In genomic region chr2:15050483-15050882, GRCh38 we compare ENCODE assay signal across 15 cellular contexts.
DNase-seq lines count a peak whose midpoint lies in the region; TF ChIP-seq lines count a peak whose summit lies in the region.
"Had no signal": no experiment of that assay in that cellular context is flagged by ENCODE, and none has a peak within 500 bp of the region (broad histone marks: within the 10 kb centered on the region; RNA-seq: fewer than 3 reads in every experiment).

No MANE protein-coding gene starts in this region.

- CTCF ChIA-PET in CD4-positive, alpha-beta memory T cell (lab: Charles Lee; ENCODE audit: partially characterized antibody): interaction anchor here (1.3 kb wide), 1 partner anchor 11 kb away, joined by 3 read pairs; no protein-coding TSS in a partner anchor
- CTCF ChIA-PET in activated CD4-positive, alpha-beta memory T cell treated with anti-CD3 and anti-CD28 coated beads, Interleukin-2, amount 10 ng/mL, durations not matched to agents 7 days and 5 days (lab: Charles Lee): no interaction called here

- no peaks in the 10 kb centered on the region for H3K4me1 ChIP-seq in esophagus muscularis mucosa
- no peaks in the 10 kb centered on the region for H3K4me1 ChIP-seq in CD4-positive, alpha-beta memory T cell (ENCODE audit: insufficient read depth, low read length)
- no peaks in the 10 kb centered on the region for H3K4me1 ChIP-seq in ovary (ENCODE audit: insufficient read depth)
- H3K4me1 ChIP-seq: vagina had no signal

- 44% methylated on average over 4 of the region's 4 CpGs for WGBS in esophagus muscularis mucosa
- WGBS in ovary, 3 donors: 64 to 74% (median 65%) methylated on average over 4 of the region's 4 CpGs

- H3K36me3 ChIP-seq in esophagus muscularis mucosa (no peaks in the 10 kb centered on the region), ovary (no peaks in the 10 kb centered on the region)
- no peaks in the 10 kb centered on the region for H3K36me3 ChIP-seq in CD4-positive, alpha-beta memory T cell (ENCODE audit: insufficient read depth, low read length)
- H3K36me3 ChIP-seq: vagina had no signal

- peaks cover 0 to 2% (median 0%) of the 10 kb centered on the region in 4 donors for H3K4me1 Mint-ChIP-seq in CD4-positive, alpha-beta memory T cell
- H3K4me1 Mint-ChIP-seq in activated CD4-positive, alpha-beta memory T cell treated with anti-CD3 and anti-CD28 coated beads, Interleukin-2, amount 10 ng/mL, durations not matched to agents 7 days and 5 days: no peaks in the 10 kb centered on the region
- H3K4me1 Mint-ChIP-seq: activated naive CD4-positive, alpha-beta T cell treated with anti-CD3 and anti-CD28 coated beads, Interleukin-2, amount 10 ng/mL, durations not matched to agents 7 days and 5 days had no signal

- TF ChIP-seq CTCF in esophagus muscularis mucosa (IDR thresholded peaks at IDR 0.05) (no peak), ovary (IDR thresholded peaks at IDR 0.05) (no peak)

- intact Hi-C loops in esophagus muscularis mucosa (cut with DNase I) (no loop called here), ovary (cut with DNase I) (no loop called here)
- intact Hi-C loops in CD4-positive, alpha-beta memory T cell (cut with micrococcal nuclease): no loop called here

- TF ChIP-seq POLR2A in esophagus muscularis mucosa (IDR thresholded peaks at IDR 0.05; ENCODE audit: low read depth) (no peak), ovary (IDR thresholded peaks at IDR 0.05) (no peak)

- no peak overlapping the region for H3K4me3 Mint-ChIP-seq in CD4-positive, alpha-beta memory T cell
- no peak overlapping the region for H3K4me3 Mint-ChIP-seq in activated CD4-positive, alpha-beta memory T cell treated with anti-CD3 and anti-CD28 coated beads, Interleukin-2, amount 10 ng/mL, durations not matched to agents 7 days and 5 days
- H3K4me3 Mint-ChIP-seq: activated naive CD4-positive, alpha-beta T cell treated with anti-CD3 and anti-CD28 coated beads, Interleukin-2, amount 10 ng/mL, durations not matched to agents 7 days and 5 days; GM23338 had no signal

- H3K9me3 ChIP-seq in esophagus muscularis mucosa (no peaks in the 10 kb centered on the region), ovary (no peaks in the 10 kb centered on the region)
- H3K9me3 ChIP-seq in CD4-positive, alpha-beta memory T cell (ENCODE audit: control insufficient read depth in 1 of 2, low read length in 2 of 2): no peaks in the 10 kb centered on the region
- H3K9me3 ChIP-seq: vagina had no signal

- no peak for TF ChIP-seq EP300 in esophagus muscularis mucosa (IDR thresholded peaks at IDR 0.05)
- no peak for TF ChIP-seq EP300 in ovary (IDR thresholded peaks at IDR 0.05)

- POLR2A ChIA-PET in CD4-positive, alpha-beta memory T cell (lab: Charles Lee; ENCODE audit: partially characterized antibody): no interaction called here
- POLR2A ChIA-PET in activated CD4-positive, alpha-beta memory T cell treated with anti-CD3 and anti-CD28 coated beads, Interleukin-2, amount 10 ng/mL, durations not matched to agents 7 days and 5 days (lab: Charles Lee): no interaction called here

- peaks cover 4 to 6% of the 10 kb centered on the region in 2 donors for H3K27me3 Mint-ChIP-seq in CD4-positive, alpha-beta memory T cell
- H3K27me3 Mint-ChIP-seq in activated CD4-positive, alpha-beta memory T cell treated with anti-CD3 and anti-CD28 coated beads, Interleukin-2, amount 10 ng/mL, durations not matched to agents 7 days and 5 days: peaks cover 6% of the 10 kb centered on the region

- peaks cover 0 to 1% (median 0%) of the 10 kb centered on the region in 8 donors for H3K9me3 Mint-ChIP-seq in CD4-positive, alpha-beta memory T cell
- no peaks in the 10 kb centered on the region for H3K9me3 Mint-ChIP-seq in activated CD4-positive, alpha-beta memory T cell treated with anti-CD3 and anti-CD28 coated beads, Interleukin-2, amount 10 ng/mL, durations not matched to agents 7 days and 5 days
- H3K9me3 Mint-ChIP-seq: activated naive CD4-positive, alpha-beta T cell treated with anti-CD3 and anti-CD28 coated beads, Interleukin-2, amount 10 ng/mL, durations not matched to agents 7 days and 5 days had no signal

- H3K4me3 ChIP-seq in esophagus muscularis mucosa (no peak overlapping the region), ovary (no peak overlapping the region)
- no peak overlapping the region for H3K4me3 ChIP-seq in CD4-positive, alpha-beta memory T cell (ENCODE audit: low read length in 2 of 2)
- H3K4me3 ChIP-seq: GM23338, vagina had no signal

- H3K36me3 Mint-ChIP-seq in CD4-positive, alpha-beta memory T cell: no peaks in the 10 kb centered on the region
- no peaks in the 10 kb centered on the region for H3K36me3 Mint-ChIP-seq in activated CD4-positive, alpha-beta memory T cell treated with anti-CD3 and anti-CD28 coated beads, Interleukin-2, amount 10 ng/mL, durations not matched to agents 7 days and 5 days (ENCODE audit: low read depth)
- H3K36me3 Mint-ChIP-seq: activated naive CD4-positive, alpha-beta T cell treated with anti-CD3 and anti-CD28 coated beads, Interleukin-2, amount 10 ng/mL, durations not matched to agents 7 days and 5 days had no signal

- H3K27me3 ChIP-seq in esophagus muscularis mucosa (no peaks in the 10 kb centered on the region), ovary (no peaks in the 10 kb centered on the region)
- H3K27me3 ChIP-seq in CD4-positive, alpha-beta memory T cell (ENCODE audit: insufficient read depth, low read length): no peaks in the 10 kb centered on the region
- H3K27me3 ChIP-seq: vagina had no signal

- no peak overlapping the region for H3K27ac Mint-ChIP-seq in CD4-positive, alpha-beta memory T cell
- no peak overlapping the region for H3K27ac Mint-ChIP-seq in activated CD4-positive, alpha-beta memory T cell treated with anti-CD3 and anti-CD28 coated beads, Interleukin-2, amount 10 ng/mL, durations not matched to agents 7 days and 5 days
- H3K27ac Mint-ChIP-seq: activated naive CD4-positive, alpha-beta T cell treated with anti-CD3 and anti-CD28 coated beads, Interleukin-2, amount 10 ng/mL, durations not matched to agents 7 days and 5 days; GM23338 had no signal

- DNase-seq in DMS53 (lab: John Stamatoyannopoulos, UW): peak; percentile 95
- peak; percentile 99 for DNase-seq in NCI-H1694 treated with DMSO at 0.1 percent for 48 hours (lab: John Stamatoyannopoulos, UW)
- peak; percentile 91 for DNase-seq in NCI-H69 (lab: John Stamatoyannopoulos, UW)
- peak; percentile 83 for DNase-seq in esophagus muscularis mucosa (ENCODE audit: extremely low spot score)
- DNase-seq in activated CD8-positive, alpha-beta memory T cell treated with anti-CD3 and anti-CD28 coated beads, Interleukin-2, amount 50 U/mL, for 48 hours: no peak
- DNase-seq in CD4-positive, alpha-beta memory T cell: no peak
- DNase-seq in activated CD4-positive, alpha-beta memory T cell treated with anti-CD3 and anti-CD28 coated beads, Interleukin-2, amount 10 ng/mL, durations not matched to agents 7 days and 5 days: no peak
- no peak for DNase-seq in ovary
- DNase-seq: activated naive CD4-positive, alpha-beta T cell treated with anti-CD3 and anti-CD28 coated beads, Interleukin-2, amount 10 ng/mL, durations not matched to agents 7 days and 5 days; cerebellar nuclear complex; mesendoderm; MV-4-11; SIG-M5 had no signal

- H3K27ac ChIP-seq in esophagus muscularis mucosa (replicated peaks in 1 of 4): no peak overlapping the region
- H3K27ac ChIP-seq in CD4-positive, alpha-beta memory T cell (ENCODE audit: low read depth, low read length): no peak overlapping the region
- H3K27ac ChIP-seq in ovary: no peak overlapping the region
- H3K27ac ChIP-seq: vagina had no signal

Comparison
In these comparisons a context has a peak if more than half of its experiments do, and no peak if none do; other contexts are left out.
1. DNase-seq: peak in DMS53 (single experiment), NCI-H1694 treated with DMSO at 0.1 percent for 48 hours (single experiment), NCI-H69 (single experiment) and esophagus muscularis mucosa (single experiment); none in activated CD8-positive, alpha-beta memory T cell treated with anti-CD3 and anti-CD28 coated beads, Interleukin-2, amount 50 U/mL, for 48 hours (single experiment), CD4-positive, alpha-beta memory T cell (0 of 5), activated CD4-positive, alpha-beta memory T cell treated with anti-CD3 and anti-CD28 coated beads, Interleukin-2, amount 10 ng/mL, durations not matched to agents 7 days and 5 days (single experiment) and ovary (0 of 5).